Comparison of ENCODE assay signal across 23 cellular contexts in genomic region chr9:95810133-95810532, GRCh38.
A peak's percentile ranks its signal among the peaks of the same experiment; 100 is the strongest.
DNase-seq lines count a peak whose midpoint lies in the region; ATAC-seq and TF ChIP-seq lines count a peak whose summit lies in the region.
"Had no signal": no experiment of that assay in that cellular context is flagged by ENCODE, and none has a peak within 500 bp of the region (broad histone marks: within the 10 kb centered on the region; RNA-seq: fewer than 3 reads in every experiment).

No MANE protein-coding gene starts in this region.

- H3K27me3 ChIP-seq in mesenchymal stem cell (ENCODE audit: control insufficient read depth in 1 of 2, insufficient read depth in 1 of 2, low read length in 2 of 2), result peaks cover 0 to 3% of the 10 kb centered on the region in 2 experiments
- no peaks in the 10 kb centered on the region for H3K27me3 ChIP-seq in trophoblast cell (ENCODE audit: insufficient read depth, low read length)
- no peaks in the 10 kb centered on the region for H3K27me3 ChIP-seq in ovary
- H3K27me3 ChIP-seq: BLaER1 treated with 17β-estradiol and CSF1 and Interleukin-3, amounts not matched to agents 10 nM and 100 nM had no signal

- POLR2A ChIA-PET in GM10248 (lab: Yijun Ruan, JAX), result interaction anchor here (0.6 kb wide), 1 partner anchor 24 kb away, joined by 3 read pairs; no protein-coding TSS in a partner anchor

- peaks cover 24% of the 10 kb centered on the region for H3K27me3 Mint-ChIP-seq in T-helper 17 cell

- peaks cover 10% of the 10 kb centered on the region for H3K4me1 ChIP-seq in mesenchymal stem cell (ENCODE audit: control insufficient read depth, insufficient read depth, low read depth, low read length)
- peaks cover 10 to 13% of the 10 kb centered on the region in 2 experiments for H3K4me1 ChIP-seq in trophoblast cell (ENCODE audit: control insufficient read depth in 1 of 2, insufficient read depth in 2 of 2, low read length in 2 of 2)
- peaks cover 12% of the 10 kb centered on the region for H3K4me1 ChIP-seq in ovary (ENCODE audit: insufficient read depth)

- H2BK120ac ChIP-seq in mesenchymal stem cell (ENCODE audit: low read depth, low read length) (peak overlapping the region; percentile 1), trophoblast cell (ENCODE audit: insufficient read depth, low read length, poor library complexity) (no peak overlapping the region)

- DNase-seq in GM10248 (ENCODE audit: extremely low spot score), result no peak
- no peak for DNase-seq in T-helper 17 cell
- DNase-seq in mesenchymal stem cell, result no peak
- no peak for DNase-seq in NCI-H1930 (lab: John Stamatoyannopoulos, UW)
- no peak for DNase-seq in trophoblast cell
- DNase-seq in ovary, result no peak
- DNase-seq: 8988T; Caco-2; CD4-positive, alpha-beta memory T cell; DMS 273 treated with DMSO at 0.1 percent for 48 hours; DMS79 treated with DMSO at 0.1 percent for 48 hours; KG1; NCI-H1105; NCI-H2081; NCI-H2171 treated with DMSO at 0.1 percent for 48 hours; NCI-H524 treated with DMSO at 0.1 percent for 48 hours; NCI-H82; PC-9; RPMI8226; SHP77 had no signal

- H3K27ac Mint-ChIP-seq in T-helper 17 cell, result peak overlapping the region; percentile 16
- H3K27ac Mint-ChIP-seq: CD4-positive, alpha-beta memory T cell; HFFc6 had no signal

- H3K36me3 Mint-ChIP-seq in T-helper 17 cell (ENCODE audit: low read depth), result peaks cover 4% of the 10 kb centered on the region

- intact Hi-C loops in ovary (cut with DNase I), result no loop called here

- CTCF ChIA-PET in GM10248 (lab: Yijun Ruan, JAX), result interaction anchor here (0.6 to 2.5 kb wide), 4 partner anchors 8 to 39 kb away, joined by 3 to 8 read pairs (median 3); no protein-coding TSS in a partner anchor

- no peak overlapping the region for H4K12ac ChIP-seq in trophoblast cell (ENCODE audit: low read depth, low read length)

- no peak overlapping the region for H3K4me3 ChIP-seq in mesenchymal stem cell (ENCODE audit: insufficient read depth in 1 of 2, low read depth in 1 of 2, low read length in 2 of 2)
- no peak overlapping the region for H3K4me3 ChIP-seq in trophoblast cell (ENCODE audit: low read depth, low read length)
- H3K4me3 ChIP-seq in ovary, result no peak overlapping the region
- H3K4me3 ChIP-seq: BLaER1 treated with 17β-estradiol and CSF1 and Interleukin-3, amounts not matched to agents 10 nM and 100 nM; PC-9 had no signal

- no peak for TF ChIP-seq POLR2A in ovary (IDR thresholded peaks at IDR 0.05)

- H3K14ac ChIP-seq in mesenchymal stem cell (ENCODE audit: low read length in 2 of 2), result no peak overlapping the region
- no peak overlapping the region for H3K14ac ChIP-seq in trophoblast cell (ENCODE audit: low read length)

- H3K27ac ChIP-seq in mesenchymal stem cell (ENCODE audit: low read length, poor library complexity, severe bottlenecking), result no peak overlapping the region
- no peak overlapping the region for H3K27ac ChIP-seq in trophoblast cell (ENCODE audit: low read depth, low read length)
- no peak overlapping the region for H3K27ac ChIP-seq in ovary
- H3K27ac ChIP-seq: BLaER1 treated with 17β-estradiol and CSF1 and Interleukin-3, amounts not matched to agents 10 nM and 100 nM; PC-9 had no signal

- H2BK12ac ChIP-seq in mesenchymal stem cell (ENCODE audit: low read length in 2 of 2), result peak overlapping the region; percentile 49 to 55
- H2BK12ac ChIP-seq in trophoblast cell (ENCODE audit: low read length), result no peak overlapping the region

- no peak for ATAC-seq in T-helper 17 cell

- H4K91ac ChIP-seq in mesenchymal stem cell (ENCODE audit: low read length) (no peak overlapping the region), trophoblast cell (ENCODE audit: low read depth, low read length) (no peak overlapping the region)

- H3K9me3 ChIP-seq in T-helper 17 cell (ENCODE audit: control insufficient read depth, low read length, poor library complexity, severe bottlenecking) (no peaks in the 10 kb centered on the region), mesenchymal stem cell (ENCODE audit: control insufficient read depth, low read length) (no peaks in the 10 kb centered on the region), trophoblast cell (ENCODE audit: insufficient read depth, low read depth, low read length) (no peaks in the 10 kb centered on the region), ovary (no peaks in the 10 kb centered on the region)
- H3K9me3 ChIP-seq: BLaER1 treated with 17β-estradiol and CSF1 and Interleukin-3, amounts not matched to agents 10 nM and 100 nM had no signal

- no peak overlapping the region for H3K9ac ChIP-seq in mesenchymal stem cell (ENCODE audit: low read length)
- no peak overlapping the region for H3K9ac ChIP-seq in trophoblast cell (ENCODE audit: low read length)
- H3K9ac ChIP-seq: BLaER1 treated with 17β-estradiol and CSF1 and Interleukin-3, amounts not matched to agents 10 nM and 100 nM had no signal

- H2AFZ ChIP-seq in mesenchymal stem cell (ENCODE audit: low read depth, low read length) (no peak overlapping the region), trophoblast cell (ENCODE audit: insufficient read depth, low read length, poor library complexity) (no peak overlapping the region)
- H2AFZ ChIP-seq: PC-9 had no signal

- no peak for TF ChIP-seq EP300 in Ishikawa (IDR thresholded peaks at IDR 0.05; ENCODE audit: borderline replicate concordance)
- TF ChIP-seq EP300 in ovary (IDR thresholded peaks at IDR 0.05), result no peak

- TF ChIP-seq RAD21 in Ishikawa (IDR thresholded peaks at IDR 0.05; ENCODE audit: low read depth), result peak; percentile 38

- no peak overlapping the region for H3K4ac ChIP-seq in mesenchymal stem cell (ENCODE audit: low read depth in 1 of 2, low read length in 2 of 2)
- H3K4ac ChIP-seq in trophoblast cell (ENCODE audit: low read depth, low read length), result no peak overlapping the region

- 96% methylated on average over 3 of the region's 3 CpGs for WGBS in mesenchymal stem cell
- WGBS in trophoblast cell (ENCODE audit: extremely low coverage, insufficient coverage, insufficient read length), result no CpG with 5 or more reads among the region's 3 CpGs
- 87 to 94% (median 91%) methylated on average over 3 of the region's 3 CpGs for WGBS in ovary, 3 donors

- no peaks in the 10 kb centered on the region for H3K79me1 ChIP-seq in mesenchymal stem cell (replicated peaks; ENCODE audit: low read length, poor library complexity, severe bottlenecking)
- H3K79me1 ChIP-seq in trophoblast cell (ENCODE audit: low read length), result no peaks in the 10 kb centered on the region

- H2AK5ac ChIP-seq in mesenchymal stem cell (ENCODE audit: low read length, severe bottlenecking) (no peak overlapping the region), trophoblast cell (ENCODE audit: low read length) (no peak overlapping the region)

- H3K23ac ChIP-seq in mesenchymal stem cell (ENCODE audit: low read length in 2 of 2) (no peak overlapping the region), trophoblast cell (ENCODE audit: low read length) (no peak overlapping the region)

- H2BK5ac ChIP-seq in mesenchymal stem cell (ENCODE audit: low read depth, low read length, poor library complexity, severe bottlenecking) (no peak overlapping the region), trophoblast cell (ENCODE audit: low read depth, low read length, poor library complexity) (no peak overlapping the region)

- H3K4me2 ChIP-seq in mesenchymal stem cell (ENCODE audit: low read length, poor library complexity, severe bottlenecking), result no peak overlapping the region
- no peak overlapping the region for H3K4me2 ChIP-seq in trophoblast cell (ENCODE audit: low read length)
- H3K4me2 ChIP-seq: BLaER1 treated with 17β-estradiol and CSF1 and Interleukin-3, amounts not matched to agents 10 nM and 100 nM; PC-9 had no signal

- H3K79me2 ChIP-seq in trophoblast cell (ENCODE audit: control insufficient read depth, insufficient read depth, low read length, poor library complexity), result no peaks in the 10 kb centered on the region

- no peak overlapping the region for H2BK15ac ChIP-seq in mesenchymal stem cell (ENCODE audit: low read depth, poor library complexity, severe bottlenecking)

- H3K36me3 ChIP-seq in mesenchymal stem cell (ENCODE audit: control insufficient read depth in 1 of 2, insufficient read depth in 2 of 2, low read depth in 1 of 2, low read length in 2 of 2) (no peaks in the 10 kb centered on the region), trophoblast cell (ENCODE audit: control insufficient read depth in 1 of 2, insufficient read depth in 2 of 2, low read length in 2 of 2) (no peaks in the 10 kb centered on the region), ovary (no peaks in the 10 kb centered on the region)

- peaks cover 3% of the 10 kb centered on the region for H3K4me1 Mint-ChIP-seq in T-helper 17 cell

- H3K4me3 Mint-ChIP-seq in T-helper 17 cell, result no peak overlapping the region
- H3K4me3 Mint-ChIP-seq: CD4-positive, alpha-beta memory T cell; HFFc6 had no signal

- H4K8ac ChIP-seq in mesenchymal stem cell (ENCODE audit: low read length) (no peak overlapping the region), trophoblast cell (ENCODE audit: low read depth, low read length) (no peak overlapping the region)

- TF ChIP-seq CTCF in GM10248 (IDR thresholded peaks at IDR 0.05; ENCODE audit: control extremely low read depth, extremely low read depth, low read depth, missing control alignments) (peak; percentile 15), ovary (IDR thresholded peaks at IDR 0.05) (no peak)

- H3K18ac ChIP-seq in mesenchymal stem cell (ENCODE audit: low read depth in 1 of 2, low read length in 2 of 2) (no peak overlapping the region), trophoblast cell (ENCODE audit: low read length) (no peak overlapping the region)

TF ChIP-seq in Ishikawa, 13 proteins besides CTCF, POLR2A, EP300 and RAD21 (continues in another document):
- TF ChIP-seq USF1 (IDR thresholded peaks at IDR 0.05) (no peak), EGR1 (IDR thresholded peaks at IDR 0.05) (no peak), CEBPB (IDR thresholded peaks at IDR 0.05) (no peak), NFIC (IDR thresholded peaks at IDR 0.05) (no peak), TEAD4 (IDR thresholded peaks at IDR 0.05) (no peak)
